In genomic region chr11:121889931-121890330, GRCh38 we compare ENCODE assay signal across 19 cellular contexts.
A peak's percentile ranks its signal among the peaks of the same experiment; 100 is the strongest.
DNase-seq lines count a peak whose midpoint lies in the region; TF ChIP-seq lines count a peak whose summit lies in the region.
"Had no signal": no experiment of that assay in that cellular context is flagged by ENCODE, and none has a peak within 500 bp of the region (broad histone marks: within the 10 kb centered on the region; RNA-seq: fewer than 3 reads in every experiment).

No MANE protein-coding gene starts in this region.

- no peaks in the 10 kb centered on the region for H3K9me3 Mint-ChIP-seq in MCF 10A (ENCODE audit: unreplicated experiment)
- H3K9me3 Mint-ChIP-seq: neural progenitor cell had no signal

- no TSS peak for BruUV-seq in MCF 10A (replicated peaks; lab: Mats Ljungman, UMichigan)

- H3K36me3 Mint-ChIP-seq in MCF 10A (ENCODE audit: insufficient read depth, unreplicated experiment), result no peaks in the 10 kb centered on the region

- intact Hi-C loops in MCF 10A (cut with micrococcal nuclease) (loop anchor here (5.0 to 10.0 kb wide), 3 partner anchors 63 to 315 kb away; no protein-coding TSS in a partner anchor), breast epithelium (cut with DNase I; ENCODE audit: low total_unique reads) (no loop called here), dorsolateral prefrontal cortex (cut with DNase I) (no loop called here)

- H3K27me3 Mint-ChIP-seq in MCF 10A (ENCODE audit: insufficient read depth, unreplicated experiment), result no peaks in the 10 kb centered on the region

- H3K4me3 ChIP-seq in breast epithelium, result no peak overlapping the region
- no peak overlapping the region for H3K4me3 ChIP-seq in astrocyte of the spinal cord (ENCODE audit: low read depth, low read length)
- H3K4me3 ChIP-seq in fibroblast of villous mesenchyme (ENCODE audit: low read depth, low read length), result no peak overlapping the region
- H3K4me3 ChIP-seq in dorsolateral prefrontal cortex, result no peak overlapping the region
- H3K4me3 ChIP-seq: esophagus squamous epithelium, neural progenitor cell, upper lobe of left lung had no signal

- H3K4me1 ChIP-seq in breast epithelium, result no peaks in the 10 kb centered on the region
- H3K4me1 ChIP-seq: upper lobe of left lung had no signal

- CTCF ChIA-PET in MCF 10A (lab: Yijun Ruan, JAX), result no interaction called here

- H3K9me3 ChIP-seq in breast epithelium, result no peaks in the 10 kb centered on the region
- H3K9me3 ChIP-seq: esophagus squamous epithelium, upper lobe of left lung had no signal

- TF ChIP-seq POLR2A in breast epithelium (IDR thresholded peaks at IDR 0.05), result no peak

- no peaks in the 10 kb centered on the region for H3K36me3 ChIP-seq in breast epithelium
- H3K36me3 ChIP-seq: esophagus squamous epithelium, neural progenitor cell, upper lobe of left lung had no signal

- POLR2A ChIA-PET in MCF 10A (lab: Yijun Ruan, JAX), result no interaction called here

- H3K4me3 Mint-ChIP-seq in MCF 10A (ENCODE audit: unreplicated experiment), result no peak overlapping the region
- H3K4me3 Mint-ChIP-seq: neural progenitor cell had no signal

- H3K27ac Mint-ChIP-seq in MCF 10A (ENCODE audit: low read depth, unreplicated experiment), result peak overlapping the region; percentile 6
- H3K27ac Mint-ChIP-seq: neural progenitor cell had no signal

- no peak for TF ChIP-seq CTCF in MCF 10A (IDR thresholded peaks at IDR 0.05; ENCODE audit: unreplicated experiment)
- no peak for TF ChIP-seq CTCF in breast epithelium (IDR thresholded peaks at IDR 0.05)
- TF ChIP-seq CTCF in astrocyte of the spinal cord (IDR thresholded peaks at IDR 0.05; ENCODE audit: low read depth, low read length), result no peak
- no peak for TF ChIP-seq CTCF in fibroblast of villous mesenchyme (IDR thresholded peaks at IDR 0.05; ENCODE audit: insufficient read depth, low read depth, low read length)
- no peak for TF ChIP-seq CTCF in dorsolateral prefrontal cortex (IDR thresholded peaks at IDR 0.05 in 54 of 56, conservative IDR thresholded peaks at IDR 0.05 in 2 of 56; ENCODE audit: low read depth in 1 of 56, partially characterized antibody in 56 of 56)

- no peaks in the 10 kb centered on the region for H3K27me3 ChIP-seq in breast epithelium
- H3K27me3 ChIP-seq in dorsolateral prefrontal cortex, result no peaks in the 10 kb centered on the region
- H3K27me3 ChIP-seq: neural progenitor cell, upper lobe of left lung had no signal

- H3K27ac ChIP-seq in breast epithelium (no peak overlapping the region), dorsolateral prefrontal cortex (peak overlapping the region in 2 of 59 donors; percentile 0 to 8)
- H3K27ac ChIP-seq: C4-2B, neural progenitor cell, upper lobe of left lung had no signal

- in situ Hi-C loops in astrocyte of the spinal cord (cut with HindIII; ENCODE audit: low sequenced_read_pairs), result no loop called here

- peaks cover 49% of the 10 kb centered on the region for H3K4me1 Mint-ChIP-seq in MCF 10A (ENCODE audit: insufficient read depth, unreplicated experiment)

- DNase-seq in MCF 10A (ENCODE audit: unreplicated experiment), result peak; percentile 76
- DNase-seq in breast epithelium (ENCODE audit: low spot score in 2 of 2), result no peak
- peak; percentile 68 for DNase-seq in astrocyte of the spinal cord (ENCODE audit: low read depth, low spot score)
- peak; percentile 16 for DNase-seq in fibroblast of villous mesenchyme (ENCODE audit: low read depth)
- no peak for DNase-seq in NCI-H510A treated with DMSO at 0.1 percent for 48 hours (lab: John Stamatoyannopoulos, UW)
- DNase-seq in NCI-H2196 (lab: John Stamatoyannopoulos, UW; ENCODE audit: unreplicated experiment), result no peak
- no peak for DNase-seq in dorsolateral prefrontal cortex
- DNase-seq in HUDEP-2 (lab: John Stamatoyannopoulos, UW; ENCODE audit: unreplicated experiment in 76 of 76), result no peak
- DNase-seq: 8988T; activated gamma-delta T cell; DMS153; esophagus squamous epithelium; NCI-H2081 treated with DMSO at 0.1 percent for 48 hours; NCI-H526; retina; stimulated activated naive CD4-positive, alpha-beta T cell treated with Interleukin-2 at 50 U/mL for 16 hours; upper lobe of left lung had no signal

Comparison
In these comparisons a context has a peak if more than half of its experiments do, and no peak if none do; other contexts are left out.
1. DNase-seq: peak in MCF 10A (single experiment), astrocyte of the spinal cord (single experiment) and fibroblast of villous mesenchyme (single experiment); none in breast epithelium (0 of 2), NCI-H510A treated with DMSO at 0.1 percent for 48 hours (single experiment), NCI-H2196 (single experiment), dorsolateral prefrontal cortex (0 of 10) and HUDEP-2 (0 of 76).